Comparison of ENCODE assay signal across 1 cellular context in genomic region chr9:78304357-78304756, GRCh38.
A peak's percentile ranks its signal among the peaks of the same experiment; 100 is the strongest.
TF ChIP-seq lines count a peak whose summit lies in the region.

No MANE protein-coding gene starts in this region.

TF ChIP-seq in HepG2, 621 proteins besides CTCF, POLR2A, EP300 and RAD21:
- TF ChIP-seq CCAR2 (optimal IDR thresholded peaks at IDR 0.05; ENCODE audit: low read depth, low read length), result no peak
- TF ChIP-seq GZF1 (CRISPR knock-in tag; IDR thresholded peaks at IDR 0.05), result peak; percentile 98
- no peak for TF ChIP-seq ZSCAN29 (CRISPR knock-in tag; conservative IDR thresholded peaks at IDR 0.05)
- peak; percentile 25; the same call in 1 of the 2 replicates for TF ChIP-seq CEBPG (CRISPR knock-in tag; IDR thresholded peaks at IDR 0.05)
- 0 out of 2 replicates have a peak, but pooled peaks have one; percentile 24 for TF ChIP-seq SSRP1 (CRISPR knock-in tag; IDR thresholded peaks at IDR 0.05)
- no peak for TF ChIP-seq ZNF251 (CRISPR knock-in tag; IDR thresholded peaks at IDR 0.05)
- peak; percentile 69; the same call in 1 of the 2 replicates for TF ChIP-seq CEBPB (IDR thresholded peaks at IDR 0.05; ENCODE audit: borderline replicate concordance, low read depth, low read length)
- no peak for TF ChIP-seq ZHX2 (IDR thresholded peaks at IDR 0.05; ENCODE audit: low read depth)
- TF ChIP-seq ZHX2 (CRISPR knock-in tag; IDR thresholded peaks at IDR 0.05; ENCODE audit: borderline replicate concordance), result no peak
- TF ChIP-seq HBP1 (CRISPR knock-in tag; IDR thresholded peaks at IDR 0.05; ENCODE audit: low read depth), result no peak
- TF ChIP-seq SOX5 (CRISPR knock-in tag; IDR thresholded peaks at IDR 0.05; ENCODE audit: borderline replicate concordance), result no peak
- TF ChIP-seq ARNTL (CRISPR knock-in tag; IDR thresholded peaks at IDR 0.05), result no peak
- TF ChIP-seq AGO1 (IDR thresholded peaks at IDR 0.05; ENCODE audit: low read depth, low read length, poor library complexity, severe bottlenecking), result no peak
- no peak for TF ChIP-seq ZNF138 (CRISPR knock-in tag; IDR thresholded peaks at IDR 0.05; ENCODE audit: low read depth)
- TF ChIP-seq SOX6 (IDR thresholded peaks at IDR 0.05), result no peak
- TF ChIP-seq SOX6 (CRISPR knock-in tag; IDR thresholded peaks at IDR 0.05), result no peak
- peak; percentile 35; the same call in 1 of the 2 replicates for TF ChIP-seq RBFOX2 (IDR thresholded peaks at IDR 0.05; ENCODE audit: low read depth, low read length)
- TF ChIP-seq ZNF446 (CRISPR knock-in tag; IDR thresholded peaks at IDR 0.05), result no peak
- no peak for TF ChIP-seq ZIK1 (CRISPR knock-in tag; IDR thresholded peaks at IDR 0.05; ENCODE audit: borderline replicate concordance, low read depth)
- no peak for TF ChIP-seq GMEB2 (CRISPR knock-in tag; IDR thresholded peaks at IDR 0.05; ENCODE audit: low read depth)
- no peak for TF ChIP-seq ZBTB25 (CRISPR knock-in tag; IDR thresholded peaks at IDR 0.05)
- no peak for TF ChIP-seq JDP2 (CRISPR knock-in tag; IDR thresholded peaks at IDR 0.05; ENCODE audit: borderline replicate concordance)
- TF ChIP-seq ZNF768 (CRISPR knock-in tag; IDR thresholded peaks at IDR 0.05), result no peak
- TF ChIP-seq KMT2A (CRISPR knock-in tag; IDR thresholded peaks at IDR 0.05), result no peak
- no peak for TF ChIP-seq SOX13 (IDR thresholded peaks at IDR 0.05)
- TF ChIP-seq SOX13 (CRISPR knock-in tag; conservative IDR thresholded peaks at IDR 0.05 in 1 of 2, IDR thresholded peaks at IDR 0.05 in 1 of 2), result no peak
- TF ChIP-seq ZNF17 (CRISPR knock-in tag; IDR thresholded peaks at IDR 0.05), result no peak
